ENCODE assay signal across 10 cellular contexts in the genomic region with DNA sequence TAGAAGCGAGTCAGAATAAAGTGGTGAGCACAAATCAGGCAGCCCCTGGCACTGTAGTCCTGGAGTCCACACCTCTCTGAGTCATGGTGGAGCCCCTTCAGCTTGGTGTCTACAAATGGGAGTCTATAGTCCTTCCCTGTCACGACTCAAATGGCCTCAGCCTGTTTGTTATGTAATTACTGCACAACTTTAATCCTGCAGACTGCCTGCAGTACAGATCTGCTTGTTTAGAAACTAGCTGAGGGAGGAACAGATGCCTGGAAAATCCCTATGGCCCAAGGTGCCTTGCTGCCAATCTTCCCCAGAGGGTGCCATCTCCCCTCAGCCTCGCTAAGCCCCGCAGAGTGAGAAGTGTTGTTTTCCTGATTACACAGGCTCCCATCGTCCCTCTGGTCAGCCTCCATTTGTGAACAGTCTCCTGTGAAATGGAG. TPM values are rescaled to one million over a fixed set of nuclear protein-coding genes. Genes with fewer than 3 reads are reported as not detected.
DNase-seq lines count a peak whose midpoint lies in the region; ATAC-seq, FAIRE-seq and TF ChIP-seq lines count a peak whose summit lies in the region.
"Had no signal": no experiment of that assay in that cellular context is flagged by ENCODE, and none has a peak within 500 bp of the region (broad histone marks: within the 10 kb centered on the region; RNA-seq: fewer than 3 reads in every experiment).

No MANE protein-coding gene starts in this region.

- ATAC-seq in DND-41 (ENCODE audit: insufficient read depth, low read depth): no peak
- ATAC-seq in mucosa of descending colon: peak; percentile 9
- ATAC-seq in HG03159 (IDR thresholded peaks at IDR 0.05; ENCODE audit: unreplicated experiment): no peak
- no peak for ATAC-seq in GM18868 (IDR thresholded peaks at IDR 0.05; ENCODE audit: unreplicated experiment)
- no peak for ATAC-seq in HG03378 (IDR thresholded peaks at IDR 0.05; ENCODE audit: unreplicated experiment)

- no peaks in the 10 kb centered on the region for H3K27me3 ChIP-seq in DND-41 (ENCODE audit: insufficient read depth, low read length, poor library complexity)
- H3K27me3 ChIP-seq: Peyer's patch had no signal

- H3K4me3 ChIP-seq in DND-41 (ENCODE audit: low read depth in 1 of 2, low read length in 2 of 2): no peak overlapping the region
- no peak overlapping the region for H3K4me3 ChIP-seq in mucosa of descending colon
- H3K4me3 ChIP-seq: Peyer's patch had no signal

- no peaks in the 10 kb centered on the region for H3K27me3 Mint-ChIP-seq in brain

- H3K4me1 Mint-ChIP-seq in brain: peaks cover 31% of the 10 kb centered on the region

- H3K4me1 ChIP-seq in DND-41 (ENCODE audit: insufficient read depth, low read length): peaks cover 55% of the 10 kb centered on the region
- H3K4me1 ChIP-seq in mucosa of descending colon (ENCODE audit: low read depth): peaks cover 12% of the 10 kb centered on the region
- H3K4me1 ChIP-seq: Peyer's patch had no signal

- no peak for FAIRE-seq in frontal cortex (lab: Jason Lieb, UNC)

- intact Hi-C loops in mucosa of descending colon (cut with DNase I, micrococcal nuclease): loop anchor here in 1 of 2 donors (2.0 to 10.0 kb wide), 2 partner anchors 139 to 435 kb away; a partner anchor contains a TSS

- DNase-seq in DND-41 (no peak), LHCN-M2 (ENCODE audit: low read depth) (peak; percentile 9), mucosa of descending colon (no peak), frontal cortex (ENCODE audit: low spot score in 2 of 2) (no peak)

- H3K4me3 Mint-ChIP-seq in brain: no peak overlapping the region

- H3K27ac Mint-ChIP-seq in brain: peak overlapping the region; percentile 24 to 84 (median 61)

- H3K9me3 Mint-ChIP-seq in brain: peaks cover 0 to 4% (median 0%) of the 10 kb centered on the region in 5 experiments

- H3K9me3 ChIP-seq in DND-41 (ENCODE audit: insufficient read depth, low read length, severe bottlenecking) (no peaks in the 10 kb centered on the region), mucosa of descending colon (no peaks in the 10 kb centered on the region)
- H3K9me3 ChIP-seq: Peyer's patch had no signal

- H3K36me3 ChIP-seq in DND-41 (ENCODE audit: insufficient read depth, low read length): peaks cover 69% of the 10 kb centered on the region
- H3K36me3 ChIP-seq in mucosa of descending colon (ENCODE audit: low read depth): no peaks in the 10 kb centered on the region

- peaks cover 18% of the 10 kb centered on the region for H3K36me3 Mint-ChIP-seq in brain

- H3K27ac ChIP-seq in DND-41 (ENCODE audit: low read length): peak overlapping the region; percentile 73

- H2AFZ ChIP-seq in DND-41 (ENCODE audit: low read depth, low read length): no peak overlapping the region

- no peak overlapping the region for H3K4me2 ChIP-seq in DND-41 (ENCODE audit: insufficient read depth, low read length)

- peaks cover 29% of the 10 kb centered on the region for H3K79me2 ChIP-seq in DND-41 (ENCODE audit: insufficient read depth, low read length)

- TF ChIP-seq CTCF in DND-41 (IDR thresholded peaks at IDR 0.05; ENCODE audit: borderline replicate concordance, extremely low read depth, low read length, poor library complexity, severe bottlenecking) (no peak), brain (conservative IDR thresholded peaks at IDR 0.05) (no peak), mucosa of descending colon (IDR thresholded peaks at IDR 0.05) (no peak)

- H3K9ac ChIP-seq in DND-41 (ENCODE audit: low read depth, low read length): no peak overlapping the region

- H4K20me1 ChIP-seq in DND-41 (ENCODE audit: insufficient read depth, low read length): 0 out of 2 replicates have a peak, but pooled peaks cover 7% of the 10 kb centered on the region

RNA-seq across cellular contexts. Expression of a gene that starts 3.9 kb away (rescaled TPM):
- not detected in 2 replicates for total RNA-seq in LHCN-M2 (2014; rRNA removed)
- 0.22 TPM for polyA plus RNA-seq in LHCN-M2 (2012)
- polyA plus RNA-seq in brain (ENCODE audit: insufficient read depth, low read depth, low replicate concordance): not detected
- 1 to 10 TPM; 1.5 to 3.6 (median 1.7) TPM for total RNA-seq in mucosa of descending colon
- total RNA-seq in frontal cortex: not detected
- total RNA-seq: fibroblast of lung had no signal
- polyA plus RNA-seq: fibroblast of lung had no signal

RNA-seq across cellular contexts. Expression of a gene that starts 53.0 kb away (rescaled TPM):
- not detected in 2 replicates for total RNA-seq in LHCN-M2 (2014; rRNA removed)
- polyA plus RNA-seq in LHCN-M2 (2012): not detected
- polyA plus RNA-seq in brain (ENCODE audit: insufficient read depth, low read depth, low replicate concordance): 0.25 TPM
- total RNA-seq in mucosa of descending colon: under 1 TPM in 2 of 3 donors, not detected in 1; 0.12 to 0.22 TPM
- 0.41 TPM for total RNA-seq in frontal cortex
- total RNA-seq: fibroblast of lung had no signal
- polyA plus RNA-seq: fibroblast of lung had no signal

RNA-seq across cellular contexts. Expression of a gene that starts 56.3 kb away (rescaled TPM):
- 5.7 and 10.8 TPM in 2 replicates for total RNA-seq in LHCN-M2 (2014; rRNA removed)
- 8.6 TPM for polyA plus RNA-seq in LHCN-M2 (2012)
- polyA plus RNA-seq in brain (ENCODE audit: insufficient read depth, low read depth, low replicate concordance): 5.5 TPM
- 10 to 100 TPM; 25.4 to 76.5 (median 27.7) TPM for total RNA-seq in mucosa of descending colon
- total RNA-seq in frontal cortex: 1.2 TPM
